Comparison of ENCODE assay signal across 1 cellular context in the genomic region with DNA sequence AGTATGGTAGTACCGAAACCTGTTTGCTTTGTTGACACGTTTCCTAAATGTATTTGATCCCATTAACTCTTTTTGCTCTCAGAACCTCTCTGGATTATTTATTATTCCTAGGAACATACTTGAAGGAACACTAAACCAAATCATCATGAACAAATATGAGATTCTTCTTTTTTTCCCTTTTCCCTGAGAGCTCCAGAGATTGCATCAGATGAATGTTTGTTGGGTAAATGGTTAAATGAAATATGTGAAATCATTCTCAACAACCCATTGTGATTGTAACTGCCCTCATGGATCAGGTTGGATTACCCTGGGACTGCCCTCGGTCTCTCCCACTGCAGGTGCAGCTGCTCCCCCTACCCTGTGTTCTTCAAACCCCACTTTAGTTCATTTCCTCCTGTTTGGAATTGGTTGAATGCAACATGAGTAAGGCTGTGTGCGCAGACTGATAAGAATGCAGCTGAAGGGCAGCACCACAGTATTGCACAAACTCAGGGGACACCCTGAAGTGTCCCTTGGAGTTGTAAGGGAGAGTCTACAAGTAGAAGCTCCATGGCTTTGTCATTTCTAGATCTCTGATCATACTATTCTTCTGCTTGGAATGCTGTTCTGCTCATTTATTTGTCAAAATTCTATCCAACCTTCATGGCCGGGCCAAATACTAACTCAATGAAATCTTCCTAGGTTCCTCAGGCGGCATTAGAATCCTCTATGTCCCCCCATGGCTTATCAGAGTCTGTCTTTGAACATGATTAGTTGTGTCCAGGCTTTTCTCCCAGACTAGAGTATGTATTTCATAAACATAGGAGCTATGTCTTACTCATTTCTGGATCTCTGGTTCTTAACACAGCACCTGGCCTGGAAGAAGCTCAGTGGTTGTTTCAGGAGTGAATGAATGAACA.
A peak's percentile ranks its signal among the peaks of the same experiment; 100 is the strongest.
TF ChIP-seq lines count a peak whose summit lies in the region.

No MANE protein-coding gene starts in this region.

TF ChIP-seq in K562, 482 proteins besides CTCF, POLR2A, EP300 and RAD21 (continued from another document and continues in another):
- TF ChIP-seq, protein P1, sequence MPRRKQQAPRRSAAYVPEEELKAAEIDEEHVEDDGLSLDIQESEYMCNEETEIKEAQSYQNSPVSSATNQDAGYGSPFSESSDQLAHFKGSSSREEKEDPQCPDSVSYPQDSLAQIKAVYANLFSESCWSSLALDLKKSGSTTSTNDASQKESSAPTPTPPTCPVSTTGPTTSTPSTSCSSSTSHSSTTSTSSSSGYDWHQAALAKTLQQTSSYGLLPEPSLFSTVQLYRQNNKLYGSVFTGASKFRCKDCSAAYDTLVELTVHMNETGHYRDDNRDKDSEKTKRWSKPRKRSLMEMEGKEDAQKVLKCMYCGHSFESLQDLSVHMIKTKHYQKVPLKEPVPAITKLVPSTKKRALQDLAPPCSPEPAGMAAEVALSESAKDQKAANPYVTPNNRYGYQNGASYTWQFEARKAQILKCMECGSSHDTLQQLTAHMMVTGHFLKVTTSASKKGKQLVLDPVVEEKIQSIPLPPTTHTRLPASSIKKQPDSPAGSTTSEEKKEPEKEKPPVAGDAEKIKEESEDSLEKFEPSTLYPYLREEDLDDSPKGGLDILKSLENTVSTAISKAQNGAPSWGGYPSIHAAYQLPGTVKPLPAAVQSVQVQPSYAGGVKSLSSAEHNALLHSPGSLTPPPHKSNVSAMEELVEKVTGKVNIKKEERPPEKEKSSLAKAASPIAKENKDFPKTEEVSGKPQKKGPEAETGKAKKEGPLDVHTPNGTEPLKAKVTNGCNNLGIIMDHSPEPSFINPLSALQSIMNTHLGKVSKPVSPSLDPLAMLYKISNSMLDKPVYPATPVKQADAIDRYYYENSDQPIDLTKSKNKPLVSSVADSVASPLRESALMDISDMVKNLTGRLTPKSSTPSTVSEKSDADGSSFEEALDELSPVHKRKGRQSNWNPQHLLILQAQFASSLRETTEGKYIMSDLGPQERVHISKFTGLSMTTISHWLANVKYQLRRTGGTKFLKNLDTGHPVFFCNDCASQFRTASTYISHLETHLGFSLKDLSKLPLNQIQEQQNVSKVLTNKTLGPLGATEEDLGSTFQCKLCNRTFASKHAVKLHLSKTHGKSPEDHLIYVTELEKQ (CRISPR knock-in tag; IDR thresholded peaks at IDR 0.05) = no peak
- TF ChIP-seq ESRRB (CRISPR knock-in tag; IDR thresholded peaks at IDR 0.05; ENCODE audit: borderline replicate concordance) (no peak), CCNT2 (IDR thresholded peaks at IDR 0.05; ENCODE audit: borderline replicate concordance, extremely low read depth, insufficient read length, low read depth, low read length) (peak; percentile 58), POLR3G (IDR thresholded peaks at IDR 0.05; ENCODE audit: extremely low read depth, insufficient read length, insufficient replicate concordance) (no peak), NR2F6 (CRISPR knock-in tag; IDR thresholded peaks at IDR 0.05) (no peak), ZNF124 (CRISPR knock-in tag; IDR thresholded peaks at IDR 0.05) (no peak), ZNF184 (CRISPR knock-in tag; IDR thresholded peaks at IDR 0.05) (no peak), ZNF324 (CRISPR knock-in tag; IDR thresholded peaks at IDR 0.05) (no peak), RBBP5 (IDR thresholded peaks at IDR 0.05; ENCODE audit: borderline replicate concordance, insufficient read depth, low read length, poor library complexity, severe bottlenecking) (peak; percentile 39), POLR2G (IDR thresholded peaks at IDR 0.05; ENCODE audit: low read depth, low read length) (no peak), YY1 (IDR thresholded peaks at IDR 0.05; ENCODE audit: borderline replicate concordance in 1 of 3, control insufficient read depth in 1 of 3, extremely low read depth in 1 of 3, insufficient read depth in 3 of 3, insufficient read length in 1 of 3, insufficient replicate concordance in 2 of 3, low read depth in 1 of 3, low read length in 2 of 3) (peak in 1 of 3 experiments; percentile 43), ZNF133 (CRISPR knock-in tag; IDR thresholded peaks at IDR 0.05) (no peak), MEF2D (tag; conservative IDR thresholded peaks at IDR 0.05; ENCODE audit: low read depth) (peak; percentile 48; the same call in 1 of the 2 replicates), PML (IDR thresholded peaks at IDR 0.05; ENCODE audit: low read length) (peak; percentile 76), GTF2A2 (tag; IDR thresholded peaks at IDR 0.05) (no peak), ATF1 (CRISPR knock-in tag; IDR thresholded peaks at IDR 0.05) (no peak), ATF1 (tag; IDR thresholded peaks at IDR 0.05) (peak; percentile 70), BRD9 (IDR thresholded peaks at IDR 0.05; ENCODE audit: low read depth, partially characterized antibody) (peak; percentile 45), IFI16 (CRISPR knock-in tag; IDR thresholded peaks at IDR 0.05) (no peak), RBM15 (IDR thresholded peaks at IDR 0.05; ENCODE audit: insufficient read depth, low read length) (no peak), RHOXF2B (CRISPR knock-in tag; conservative IDR thresholded peaks at IDR 0.05) (no peak), ARID2 (IDR thresholded peaks at IDR 0.05) (no peak), ZNF695 (CRISPR knock-in tag; IDR thresholded peaks at IDR 0.05) (no peak), TEAD1 (CRISPR knock-in tag; IDR thresholded peaks at IDR 0.05) (peak; percentile 42 to 67; a peak in 3 of 4 replicates), ZFX (CRISPR knock-in tag; IDR thresholded peaks at IDR 0.05) (no peak), CHD4 (IDR thresholded peaks at IDR 0.05; ENCODE audit: insufficient read depth, insufficient replicate concordance, low read depth, low read length, poor library complexity, severe bottlenecking) (peak; percentile 38), ZBED1 (IDR thresholded peaks at IDR 0.05) (no peak), CREM (IDR thresholded peaks at IDR 0.05; ENCODE audit: low read depth) (peak; percentile 67), ZNF766 (CRISPR knock-in tag; conservative IDR thresholded peaks at IDR 0.05) (peak; percentile 93), KDM1A (IDR thresholded peaks at IDR 0.05) (peak in 1 of 2 experiments; percentile 65; a peak in 2 of 4 replicates), SMARCC2 (IDR thresholded peaks at IDR 0.05; ENCODE audit: low read depth) (peak; percentile 89), PHF8 (IDR thresholded peaks at IDR 0.05; ENCODE audit: borderline replicate concordance, low read length) (no peak), KAT8 (IDR thresholded peaks at IDR 0.05; ENCODE audit: low read depth) (no peak), ZNF174 (CRISPR knock-in tag; IDR thresholded peaks at IDR 0.05) (no peak), FOXM1 (IDR thresholded peaks at IDR 0.05; ENCODE audit: low read depth) (peak; percentile 67; the same call in 1 of the 2 replicates), FOXM1 (CRISPR knock-in tag; IDR thresholded peaks at IDR 0.05; ENCODE audit: low read depth) (no peak), PPARD (CRISPR knock-in tag; IDR thresholded peaks at IDR 0.05) (no peak)
- TF ChIP-seq, protein P2, sequence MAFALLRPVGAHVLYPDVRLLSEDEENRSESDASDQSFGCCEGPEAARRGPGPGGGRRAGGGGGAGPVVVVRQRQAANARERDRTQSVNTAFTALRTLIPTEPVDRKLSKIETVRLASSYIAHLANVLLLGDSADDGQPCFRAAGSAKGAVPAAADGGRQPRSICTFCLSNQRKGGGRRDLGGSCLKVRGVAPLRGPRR (CRISPR knock-in tag; IDR thresholded peaks at IDR 0.05) = no peak
- TF ChIP-seq, protein P3, sequence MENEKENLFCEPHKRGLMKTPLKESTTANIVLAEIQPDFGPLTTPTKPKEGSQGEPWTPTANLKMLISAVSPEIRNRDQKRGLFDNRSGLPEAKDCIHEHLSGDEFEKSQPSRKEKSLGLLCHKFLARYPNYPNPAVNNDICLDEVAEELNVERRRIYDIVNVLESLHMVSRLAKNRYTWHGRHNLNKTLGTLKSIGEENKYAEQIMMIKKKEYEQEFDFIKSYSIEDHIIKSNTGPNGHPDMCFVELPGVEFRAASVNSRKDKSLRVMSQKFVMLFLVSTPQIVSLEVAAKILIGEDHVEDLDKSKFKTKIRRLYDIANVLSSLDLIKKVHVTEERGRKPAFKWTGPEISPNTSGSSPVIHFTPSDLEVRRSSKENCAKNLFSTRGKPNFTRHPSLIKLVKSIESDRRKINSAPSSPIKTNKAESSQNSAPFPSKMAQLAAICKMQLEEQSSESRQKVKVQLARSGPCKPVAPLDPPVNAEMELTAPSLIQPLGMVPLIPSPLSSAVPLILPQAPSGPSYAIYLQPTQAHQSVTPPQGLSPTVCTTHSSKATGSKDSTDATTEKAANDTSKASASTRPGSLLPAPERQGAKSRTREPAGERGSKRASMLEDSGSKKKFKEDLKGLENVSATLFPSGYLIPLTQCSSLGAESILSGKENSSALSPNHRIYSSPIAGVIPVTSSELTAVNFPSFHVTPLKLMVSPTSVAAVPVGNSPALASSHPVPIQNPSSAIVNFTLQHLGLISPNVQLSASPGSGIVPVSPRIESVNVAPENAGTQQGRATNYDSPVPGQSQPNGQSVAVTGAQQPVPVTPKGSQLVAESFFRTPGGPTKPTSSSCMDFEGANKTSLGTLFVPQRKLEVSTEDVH (IDR thresholded peaks at IDR 0.05; ENCODE audit: low read depth, partially characterized antibody) = peak; percentile 44
- TF ChIP-seq, protein P4, sequence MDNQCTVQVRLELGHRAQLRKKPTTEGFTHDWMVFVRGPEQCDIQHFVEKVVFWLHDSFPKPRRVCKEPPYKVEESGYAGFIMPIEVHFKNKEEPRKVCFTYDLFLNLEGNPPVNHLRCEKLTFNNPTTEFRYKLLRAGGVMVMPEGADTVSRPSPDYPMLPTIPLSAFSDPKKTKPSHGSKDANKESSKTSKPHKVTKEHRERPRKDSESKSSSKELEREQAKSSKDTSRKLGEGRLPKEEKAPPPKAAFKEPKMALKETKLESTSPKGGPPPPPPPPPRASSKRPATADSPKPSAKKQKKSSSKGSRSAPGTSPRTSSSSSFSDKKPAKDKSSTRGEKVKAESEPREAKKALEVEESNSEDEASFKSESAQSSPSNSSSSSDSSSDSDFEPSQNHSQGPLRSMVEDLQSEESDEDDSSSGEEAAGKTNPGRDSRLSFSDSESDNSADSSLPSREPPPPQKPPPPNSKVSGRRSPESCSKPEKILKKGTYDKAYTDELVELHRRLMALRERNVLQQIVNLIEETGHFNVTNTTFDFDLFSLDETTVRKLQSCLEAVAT (IDR thresholded peaks at IDR 0.05) = peak in 1 of 2 experiments; percentile 39; a peak in 2 of 4 replicates
- TF ChIP-seq, protein P5, sequence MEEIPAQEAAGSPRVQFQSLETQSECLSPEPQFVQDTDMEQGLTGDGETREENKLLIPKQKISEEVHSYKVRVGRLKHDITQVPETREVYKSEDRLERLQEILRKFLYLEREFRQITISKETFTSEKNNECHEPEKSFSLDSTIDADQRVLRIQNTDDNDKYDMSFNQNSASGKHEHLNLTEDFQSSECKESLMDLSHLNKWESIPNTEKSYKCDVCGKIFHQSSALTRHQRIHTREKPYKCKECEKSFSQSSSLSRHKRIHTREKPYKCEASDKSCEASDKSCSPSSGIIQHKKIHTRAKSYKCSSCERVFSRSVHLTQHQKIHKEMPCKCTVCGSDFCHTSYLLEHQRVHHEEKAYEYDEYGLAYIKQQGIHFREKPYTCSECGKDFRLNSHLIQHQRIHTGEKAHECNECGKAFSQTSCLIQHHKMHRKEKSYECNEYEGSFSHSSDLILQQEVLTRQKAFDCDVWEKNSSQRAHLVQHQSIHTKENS (CRISPR knock-in tag; IDR thresholded peaks at IDR 0.05) = no peak
- TF ChIP-seq, protein P6, sequence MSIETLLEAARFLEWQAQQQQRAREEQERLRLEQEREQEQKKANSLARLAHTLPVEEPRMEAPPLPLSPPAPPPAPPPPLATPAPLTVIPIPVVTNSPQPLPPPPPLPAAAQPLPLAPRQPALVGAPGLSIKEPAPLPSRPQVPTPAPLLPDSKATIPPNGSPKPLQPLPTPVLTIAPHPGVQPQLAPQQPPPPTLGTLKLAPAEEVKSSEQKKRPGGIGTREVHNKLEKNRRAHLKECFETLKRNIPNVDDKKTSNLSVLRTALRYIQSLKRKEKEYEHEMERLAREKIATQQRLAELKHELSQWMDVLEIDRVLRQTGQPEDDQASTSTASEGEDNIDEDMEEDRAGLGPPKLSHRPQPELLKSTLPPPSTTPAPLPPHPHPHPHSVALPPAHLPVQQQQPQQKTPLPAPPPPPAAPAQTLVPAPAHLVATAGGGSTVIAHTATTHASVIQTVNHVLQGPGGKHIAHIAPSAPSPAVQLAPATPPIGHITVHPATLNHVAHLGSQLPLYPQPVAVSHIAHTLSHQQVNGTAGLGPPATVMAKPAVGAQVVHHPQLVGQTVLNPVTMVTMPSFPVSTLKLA (conservative IDR thresholded peaks at IDR 0.05) = peak; percentile 28 to 61; a peak in 3 of 4 replicates
- TF ChIP-seq, protein P7, sequence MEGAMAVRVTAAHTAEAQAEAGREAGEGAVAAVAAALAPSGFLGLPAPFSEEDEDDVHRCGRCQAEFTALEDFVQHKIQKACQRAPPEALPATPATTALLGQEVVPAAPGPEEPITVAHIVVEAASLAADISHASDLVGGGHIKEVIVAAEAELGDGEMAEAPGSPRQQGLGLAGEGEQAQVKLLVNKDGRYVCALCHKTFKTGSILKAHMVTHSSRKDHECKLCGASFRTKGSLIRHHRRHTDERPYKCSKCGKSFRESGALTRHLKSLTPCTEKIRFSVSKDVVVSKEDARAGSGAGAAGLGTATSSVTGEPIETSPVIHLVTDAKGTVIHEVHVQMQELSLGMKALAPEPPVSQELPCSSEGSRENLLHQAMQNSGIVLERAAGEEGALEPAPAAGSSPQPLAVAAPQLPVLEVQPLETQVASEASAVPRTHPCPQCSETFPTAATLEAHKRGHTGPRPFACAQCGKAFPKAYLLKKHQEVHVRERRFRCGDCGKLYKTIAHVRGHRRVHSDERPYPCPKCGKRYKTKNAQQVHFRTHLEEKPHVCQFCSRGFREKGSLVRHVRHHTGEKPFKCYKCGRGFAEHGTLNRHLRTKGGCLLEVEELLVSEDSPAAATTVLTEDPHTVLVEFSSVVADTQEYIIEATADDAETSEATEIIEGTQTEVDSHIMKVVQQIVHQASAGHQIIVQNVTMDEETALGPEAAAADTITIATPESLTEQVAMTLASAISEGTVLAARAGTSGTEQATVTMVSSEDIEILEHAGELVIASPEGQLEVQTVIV (CRISPR knock-in tag; IDR thresholded peaks at IDR 0.05; ENCODE audit: borderline replicate concordance) = no peak
- TF ChIP-seq, protein P8, sequence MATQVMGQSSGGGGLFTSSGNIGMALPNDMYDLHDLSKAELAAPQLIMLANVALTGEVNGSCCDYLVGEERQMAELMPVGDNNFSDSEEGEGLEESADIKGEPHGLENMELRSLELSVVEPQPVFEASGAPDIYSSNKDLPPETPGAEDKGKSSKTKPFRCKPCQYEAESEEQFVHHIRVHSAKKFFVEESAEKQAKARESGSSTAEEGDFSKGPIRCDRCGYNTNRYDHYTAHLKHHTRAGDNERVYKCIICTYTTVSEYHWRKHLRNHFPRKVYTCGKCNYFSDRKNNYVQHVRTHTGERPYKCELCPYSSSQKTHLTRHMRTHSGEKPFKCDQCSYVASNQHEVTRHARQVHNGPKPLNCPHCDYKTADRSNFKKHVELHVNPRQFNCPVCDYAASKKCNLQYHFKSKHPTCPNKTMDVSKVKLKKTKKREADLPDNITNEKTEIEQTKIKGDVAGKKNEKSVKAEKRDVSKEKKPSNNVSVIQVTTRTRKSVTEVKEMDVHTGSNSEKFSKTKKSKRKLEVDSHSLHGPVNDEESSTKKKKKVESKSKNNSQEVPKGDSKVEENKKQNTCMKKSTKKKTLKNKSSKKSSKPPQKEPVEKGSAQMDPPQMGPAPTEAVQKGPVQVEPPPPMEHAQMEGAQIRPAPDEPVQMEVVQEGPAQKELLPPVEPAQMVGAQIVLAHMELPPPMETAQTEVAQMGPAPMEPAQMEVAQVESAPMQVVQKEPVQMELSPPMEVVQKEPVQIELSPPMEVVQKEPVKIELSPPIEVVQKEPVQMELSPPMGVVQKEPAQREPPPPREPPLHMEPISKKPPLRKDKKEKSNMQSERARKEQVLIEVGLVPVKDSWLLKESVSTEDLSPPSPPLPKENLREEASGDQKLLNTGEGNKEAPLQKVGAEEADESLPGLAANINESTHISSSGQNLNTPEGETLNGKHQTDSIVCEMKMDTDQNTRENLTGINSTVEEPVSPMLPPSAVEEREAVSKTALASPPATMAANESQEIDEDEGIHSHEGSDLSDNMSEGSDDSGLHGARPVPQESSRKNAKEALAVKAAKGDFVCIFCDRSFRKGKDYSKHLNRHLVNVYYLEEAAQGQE (CRISPR knock-in tag; IDR thresholded peaks at IDR 0.05; ENCODE audit: low read depth) = no peak
